ENCODE assay signal across 11 cellular contexts in the genomic region with DNA sequence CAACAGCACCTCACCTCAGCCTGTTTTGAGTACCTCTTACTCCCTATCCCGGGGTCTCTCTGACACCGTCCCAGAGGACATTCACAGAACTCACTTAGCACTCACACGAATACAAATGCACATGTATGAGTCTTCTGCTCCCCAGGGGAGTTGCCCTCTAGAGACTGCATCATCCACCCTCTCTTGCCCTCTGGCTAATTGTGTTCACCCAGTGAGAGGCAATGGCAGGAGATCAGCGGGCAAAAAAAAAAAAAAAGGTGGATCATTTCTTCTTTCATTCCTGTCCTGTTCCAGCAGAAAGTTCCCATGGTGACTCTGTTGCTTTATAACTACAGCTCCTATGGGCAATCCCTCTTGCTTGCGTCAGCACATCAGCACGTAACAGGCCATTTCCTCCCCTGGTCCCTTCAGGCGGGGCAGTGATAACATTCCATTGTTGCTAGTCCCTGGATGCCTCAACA. TPM values are rescaled to one million over a fixed set of nuclear protein-coding genes. Genes with fewer than 3 reads are reported as not detected.
DNase-seq lines count a peak whose midpoint lies in the region; ATAC-seq and TF ChIP-seq lines count a peak whose summit lies in the region.
"Had no signal": no experiment of that assay in that cellular context is flagged by ENCODE, and none has a peak within 500 bp of the region (broad histone marks: within the 10 kb centered on the region; RNA-seq: fewer than 3 reads in every experiment).

No MANE protein-coding gene starts in this region.

- WGBS in stomach, 5 donors = 68 to 80% (median 75%) methylated on average over 7 of the region's 7 CpGs

- peak overlapping the region; percentile 65 for H3K27ac Mint-ChIP-seq in osteocyte (ENCODE audit: unreplicated experiment)
- H3K27ac Mint-ChIP-seq in immature natural killer cell = no peak overlapping the region

- no peak for TF ChIP-seq POLR2A in stomach (IDR thresholded peaks at IDR 0.05)

- H3K36me3 ChIP-seq in stomach = no peaks in the 10 kb centered on the region
- H3K36me3 ChIP-seq: sigmoid colon had no signal

- TF ChIP-seq EP300 in stomach (IDR thresholded peaks at IDR 0.05) = no peak

- no peak for ATAC-seq in GM19397 (IDR thresholded peaks at IDR 0.05; ENCODE audit: unreplicated experiment)

- H3K4me1 Mint-ChIP-seq in osteocyte (ENCODE audit: unreplicated experiment) = peaks cover 16% of the 10 kb centered on the region
- no peaks in the 10 kb centered on the region for H3K4me1 Mint-ChIP-seq in immature natural killer cell

- H3K9me3 Mint-ChIP-seq in osteocyte (ENCODE audit: unreplicated experiment) = no peaks in the 10 kb centered on the region
- peaks cover 0 to 2% (median 0%) of the 10 kb centered on the region in 6 donors for H3K9me3 Mint-ChIP-seq in immature natural killer cell

- H3K27ac ChIP-seq in stomach = no peak overlapping the region
- H3K27ac ChIP-seq: sigmoid colon had no signal

- DNase-seq in ELR (ENCODE audit: low read depth) = peak; percentile 72
- peak; percentile 99 for DNase-seq in NCI-H226
- peak; percentile 85 for DNase-seq in epithelial cell of esophagus (ENCODE audit: low read depth)
- DNase-seq in osteocyte (ENCODE audit: extremely low spot score, unreplicated experiment) = no peak
- DNase-seq in NCI-H446 treated with DMSO at 0.1 percent for 48 hours (lab: John Stamatoyannopoulos, UW) = no peak
- no peak for DNase-seq in immature natural killer cell
- DNase-seq in stomach = no peak
- DNase-seq: amniotic stem cell, NCI-H526, sigmoid colon had no signal

- no peaks in the 10 kb centered on the region for H3K9me3 ChIP-seq in stomach
- H3K9me3 ChIP-seq: sigmoid colon had no signal

- H3K4me3 ChIP-seq in epithelial cell of esophagus (ENCODE audit: low read length) = no peak overlapping the region
- no peak overlapping the region for H3K4me3 ChIP-seq in stomach
- H3K4me3 ChIP-seq: sigmoid colon had no signal

- no peak for TF ChIP-seq CTCF in epithelial cell of esophagus (IDR thresholded peaks at IDR 0.05; ENCODE audit: insufficient read depth, low read depth, low read length, missing control alignments)
- TF ChIP-seq CTCF in osteocyte (IDR thresholded peaks at IDR 0.05) = no peak
- no peak for TF ChIP-seq CTCF in stomach (IDR thresholded peaks at IDR 0.05)

- intact Hi-C loops in stomach (cut with DNase I; ENCODE audit: low total_unique reads) = no loop called here

- H3K27me3 Mint-ChIP-seq in osteocyte (ENCODE audit: unreplicated experiment) (no peaks in the 10 kb centered on the region), immature natural killer cell (ENCODE audit: low read depth in 3 of 3) (peaks cover 3 to 13% (median 8%) of the 10 kb centered on the region in 3 donors)

- H3K4me3 Mint-ChIP-seq in osteocyte (ENCODE audit: unreplicated experiment) (no peak overlapping the region), immature natural killer cell (no peak overlapping the region)

- no peaks in the 10 kb centered on the region for H3K36me3 Mint-ChIP-seq in osteocyte (ENCODE audit: unreplicated experiment)
- H3K36me3 Mint-ChIP-seq in immature natural killer cell = no peaks in the 10 kb centered on the region

- H3K4me1 ChIP-seq in stomach = no peaks in the 10 kb centered on the region
- H3K4me1 ChIP-seq: sigmoid colon had no signal

- no peaks in the 10 kb centered on the region for H3K27me3 ChIP-seq in stomach
- H3K27me3 ChIP-seq: sigmoid colon had no signal

RNA-seq across cellular contexts. Expression of a gene that starts 23.6 kb away (rescaled TPM):
- total RNA-seq in osteocyte (50.6 and 53.2 TPM in 2 replicates), stomach (100 to 1,000 TPM in 1 of 5 donors, 10 to 100 TPM in 4; 22.8 to 504 (median 68.3) TPM)
- polyA plus RNA-seq in immature natural killer cell (10 to 100 TPM; 37.7 to 57.4 (median 50.2) TPM), stomach (10 to 100 TPM; 28.5 to 68.0 (median 37.7) TPM)

Comparison
In these comparisons a context has a peak if more than half of its experiments do, and no peak if none do; other contexts are left out.
1. DNase-seq: peak in ELR (single experiment), NCI-H226 (single experiment) and epithelial cell of esophagus (single experiment); none in osteocyte (single experiment), NCI-H446 treated with DMSO at 0.1 percent for 48 hours (single experiment), immature natural killer cell (0 of 3) and stomach (single experiment).